ENCODE assay signal across 8 cellular contexts in genomic region chr6:43334466-43335095, GRCh38. TPM values are rescaled to one million over a fixed set of nuclear protein-coding genes. Genes with fewer than 3 reads are reported as not detected.
DNase-seq lines count a peak whose midpoint lies in the region; ATAC-seq and TF ChIP-seq lines count a peak whose summit lies in the region.

No MANE protein-coding gene starts in this region.

- H3K4me1 ChIP-seq in adrenal gland (replicated peaks in 1 of 2) (no peaks in the 10 kb centered on the region), transverse colon (peaks cover 0 to 26% (median 10%) of the 10 kb centered on the region in 4 donors)

- H3K4me3 ChIP-seq in NB4 (ENCODE audit: low read depth, low read length) = no peak overlapping the region
- H3K4me3 ChIP-seq in adrenal gland = no peak overlapping the region
- no peak overlapping the region for H3K4me3 ChIP-seq in transverse colon

- H3K27me3 ChIP-seq in adrenal gland (no peaks in the 10 kb centered on the region), transverse colon (no peaks in the 10 kb centered on the region)

- WGBS in adrenal gland, 4 donors = 15 to 32% (median 22%) methylated on average over 2 of the region's 2 CpGs
- 10 to 37% methylated on average over 2 of the region's 2 CpGs for WGBS in transverse colon (ENCODE audit: low coverage in 1 of 2), 2 donors

- TF ChIP-seq CTCF in NB4 (IDR thresholded peaks at IDR 0.05; ENCODE audit: low read depth, low read length) (peak; percentile 63), adrenal gland (IDR thresholded peaks at IDR 0.05) (peak; percentile 45 to 68 (median 64)), transverse colon (IDR thresholded peaks at IDR 0.05) (peak; percentile 52 to 81 (median 60))

- in situ Hi-C loops in transverse colon (cut with MboI; ENCODE audit: low pct_ligation_motif_present in 1 of 4, low pct_unique_long_range_greater_than_20kb in 1 of 4, low sequenced_read_pairs in 3 of 4) = loop anchor here in 1 of 4 donors (10.0 kb wide), 1 partner anchor 70 kb away; no protein-coding TSS in a partner anchor

- intact Hi-C loops in adrenal gland (cut with DNase I) = loop anchor here (2.0 to 5.0 kb wide), 2 partner anchors 67 to 72 kb away; no protein-coding TSS in a partner anchor
- intact Hi-C loops in transverse colon (cut with DNase I; ENCODE audit: low total_unique reads) = loop anchor here (5.0 kb wide), 1 partner anchor 72 kb away; no protein-coding TSS in a partner anchor

- H3K27ac ChIP-seq in adrenal gland (no peak overlapping the region), transverse colon (peak overlapping the region; percentile 7 to 65 (median 46))

- no peak for TF ChIP-seq EP300 in transverse colon (IDR thresholded peaks at IDR 0.05; ENCODE audit: low read depth)

- TF ChIP-seq POLR2A in NB4 (IDR thresholded peaks at IDR 0.05; ENCODE audit: extremely low read depth, insufficient read length) (no peak), adrenal gland (IDR thresholded peaks at IDR 0.05) (no peak), transverse colon (IDR thresholded peaks at IDR 0.05) (no peak)

- H3K36me3 ChIP-seq in adrenal gland (replicated peaks in 1 of 2) (peaks cover 0 to 19% of the 10 kb centered on the region in 2 donors), transverse colon (peaks cover 0 to 10% (median 3%) of the 10 kb centered on the region in 4 donors)

- ATAC-seq in HG03439 (IDR thresholded peaks at IDR 0.05; ENCODE audit: unreplicated experiment) (no peak), GM21526 (IDR thresholded peaks at IDR 0.05; ENCODE audit: low FRiP score, unreplicated experiment) (no peak)

- no peaks in the 10 kb centered on the region for H3K9me3 ChIP-seq in adrenal gland (replicated peaks in 1 of 3)
- no peaks in the 10 kb centered on the region for H3K9me3 ChIP-seq in transverse colon

- DNase-seq in GM04503 (ENCODE audit: low read depth) (peak; percentile 22), NB4 (ENCODE audit: low read depth) (peak; percentile 63), adrenal gland (peak in 2 of 7 donors; percentile 11 to 12), iPS-NIHi7 (ENCODE audit: extremely low spot score) (peak; percentile 70), transverse colon (no peak)
- no peak for DNase-seq in activated CD4-positive, alpha-beta T cell treated with anti-CD3 and anti-CD28 coated beads for 1 hour

RNA-seq across cellular contexts. Expression of gene CRIP3, which starts 26.0 kb away (rescaled TPM):
- 1 to 10 TPM in 2 of 8 donors, not detected in 6; 1.5 TPM for total RNA-seq in adrenal gland
- 1 to 10 TPM in 2 of 3 donors, under 1 TPM in 1; 0.44 to 8.9 (median 2.5) TPM for polyA plus RNA-seq in adrenal gland
- 1 to 10 TPM in 1 of 4 donors, under 1 TPM in 1, not detected in 2; 0.82 to 1.4 TPM for total RNA-seq in transverse colon

RNA-seq across cellular contexts. Expression of gene ZNF318, which starts 34.9 kb away (rescaled TPM):
- total RNA-seq in adrenal gland (10 to 100 TPM; 12.0 to 19.3 (median 14.2) TPM), transverse colon (10 to 100 TPM; 13.0 to 17.5 (median 15.4) TPM)
- polyA plus RNA-seq in adrenal gland = 10 to 100 TPM in 1 of 3 donors, 1 to 10 TPM in 2; 5.9 to 13.8 (median 9.2) TPM

RNA-seq across cellular contexts. Expression of gene SLC22A7, which starts 36.5 kb away (rescaled TPM):
- total RNA-seq in adrenal gland (under 1 TPM in 1 of 8 donors, not detected in 7; 0.14 TPM), transverse colon (not detected)
- polyA plus RNA-seq in adrenal gland = not detected

Comparison
In these comparisons a context has a peak if more than half of its experiments do, and no peak if none do; other contexts are left out.
1. DNase-seq: peak in GM04503 (single experiment), NB4 (single experiment) and iPS-NIHi7 (single experiment); none in transverse colon (single experiment) and activated CD4-positive, alpha-beta T cell treated with anti-CD3 and anti-CD28 coated beads for 1 hour (single experiment).
2. H3K27ac ChIP-seq: peak in transverse colon (4 of 4); none in adrenal gland (0 of 5).
3. Peak in every context shown above with its lines, with median percentiles within 50 percentile points of each other: CTCF ChIP-seq.